8 cellular contexts compared by ENCODE assay signal in genomic region chr7:112080441-112080840, GRCh38.
DNase-seq lines count a peak whose midpoint lies in the region; ATAC-seq and TF ChIP-seq lines count a peak whose summit lies in the region.

No MANE protein-coding gene starts in this region.

- H3K27ac ChIP-seq in esophagus squamous epithelium: peak overlapping the region in 3 of 4 donors; percentile 36 to 73 (median 55)

- H3K9me3 ChIP-seq in esophagus squamous epithelium: no peaks in the 10 kb centered on the region

- H3K27me3 ChIP-seq in esophagus squamous epithelium: no peaks in the 10 kb centered on the region

- no peak for TF ChIP-seq POLR2A in esophagus squamous epithelium (IDR thresholded peaks at IDR 0.05)

- peak; percentile 32 for DNase-seq in NOMO-1 treated with dmso at 0.1 percent for 144 hours (lab: John Stamatoyannopoulos, UW; ENCODE audit: unreplicated experiment)
- no peak for DNase-seq in esophagus squamous epithelium (lab: John Stamatoyannopoulos, UW)
- DNase-seq in renal cortical epithelial cell (ENCODE audit: low read depth): peak; percentile 98
- no peak for DNase-seq in middle frontal gyrus (ENCODE audit: extremely low spot score, low spot score)
- no peak for DNase-seq in NCI-H2196 treated with DMSO at 0.1 percent for 48 hours (lab: John Stamatoyannopoulos, UW; ENCODE audit: unreplicated experiment)
- DNase-seq in epidermal melanocyte (ENCODE audit: insufficient read length, low spot score): no peak

- WGBS in esophagus squamous epithelium, 2 donors: 29 to 62% methylated on average over 5 of the region's 5 CpGs

- no peaks in the 10 kb centered on the region for H3K36me3 ChIP-seq in esophagus squamous epithelium

- intact Hi-C loops in esophagus squamous epithelium (cut with DNase I): no loop called here

- TF ChIP-seq CTCF in esophagus squamous epithelium (IDR thresholded peaks at IDR 0.05): no peak

- H3K4me3 ChIP-seq in esophagus squamous epithelium: peak overlapping the region in 1 of 4 donors; percentile 19

- H3K4me1 ChIP-seq in esophagus squamous epithelium: peaks cover 0 to 14% (median 4%) of the 10 kb centered on the region in 3 donors

- peak; percentile 78 for ATAC-seq in GM18873 (IDR thresholded peaks at IDR 0.05; ENCODE audit: low FRiP score, unreplicated experiment)
- peak; percentile 80 for ATAC-seq in HG02943 (IDR thresholded peaks at IDR 0.05; ENCODE audit: low read depth, unreplicated experiment)

Comparison
In these comparisons a context has a peak if more than half of its experiments do, and no peak if none do; other contexts are left out.
1. DNase-seq: peak in NOMO-1 treated with dmso at 0.1 percent for 144 hours (single experiment) and renal cortical epithelial cell (single experiment); none in esophagus squamous epithelium (single experiment), middle frontal gyrus (single experiment), NCI-H2196 treated with DMSO at 0.1 percent for 48 hours (single experiment) and epidermal melanocyte (single experiment).